In the genomic region with DNA sequence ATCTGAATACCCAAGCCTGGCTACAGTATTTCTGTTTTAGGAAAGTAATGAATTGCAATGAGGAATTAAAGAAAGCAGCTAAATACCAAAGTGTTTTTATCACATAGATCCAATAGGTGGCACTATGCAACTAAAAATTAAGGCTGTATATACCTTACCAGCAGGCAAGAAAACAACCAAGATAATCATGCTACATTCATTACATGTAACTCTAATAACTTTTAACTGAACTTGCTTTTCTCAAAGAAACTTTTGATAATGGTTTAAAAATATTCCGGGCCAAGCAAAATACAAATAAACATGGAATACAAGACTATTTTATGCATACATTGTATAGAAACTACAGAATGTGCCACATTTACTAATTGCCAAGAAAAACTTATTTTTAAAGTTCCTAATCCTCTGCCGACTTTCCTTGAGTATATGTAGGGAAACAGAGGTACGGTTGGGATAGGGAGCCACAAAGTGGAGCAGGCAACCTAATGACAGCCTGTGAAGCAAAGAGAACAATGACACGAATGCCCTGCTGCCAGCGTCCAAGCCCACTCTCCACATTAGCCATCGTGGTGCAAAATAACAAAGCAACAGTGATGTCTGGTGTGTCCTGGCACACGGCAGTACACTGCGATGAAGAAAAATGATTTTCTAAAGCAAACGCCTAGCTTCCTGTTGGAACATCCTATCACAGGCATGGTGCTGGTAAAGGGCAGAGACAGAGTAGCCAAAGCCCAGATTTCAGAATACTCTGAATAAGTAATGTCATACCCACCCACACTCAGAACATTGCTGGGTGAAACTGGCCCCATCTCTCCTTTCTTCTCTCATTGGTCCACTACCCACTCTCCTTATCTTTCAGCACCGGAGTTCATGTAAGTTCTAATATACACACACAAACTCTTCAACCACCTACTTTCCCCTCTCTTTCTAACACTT, we compare ENCODE assay signal across 8 cellular contexts.
DNase-seq lines count a peak whose midpoint lies in the region; ATAC-seq and TF ChIP-seq lines count a peak whose summit lies in the region.
"Had no signal": no experiment of that assay in that cellular context is flagged by ENCODE, and none has a peak within 500 bp of the region (broad histone marks: within the 10 kb centered on the region; RNA-seq: fewer than 3 reads in every experiment).

No MANE protein-coding gene starts in this region.

- H3K36me3 Mint-ChIP-seq in activated CD8-positive, alpha-beta T cell treated with anti-CD3 and anti-CD28 coated beads, Interleukin-2, amount 10 ng/mL, durations not matched to agents 7 days and 5 days (ENCODE audit: low read depth), result peaks cover 2% of the 10 kb centered on the region

- no peak overlapping the region for H3K9ac ChIP-seq in HCT116 (ENCODE audit: low read length)

- H3K27ac Mint-ChIP-seq in activated CD8-positive, alpha-beta T cell treated with anti-CD3 and anti-CD28 coated beads, Interleukin-2, amount 10 ng/mL, durations not matched to agents 7 days and 5 days, result no peak overlapping the region
- H3K27ac Mint-ChIP-seq: activated naive CD4-positive, alpha-beta T cell treated with anti-CD3 and anti-CD28 coated beads, Interleukin-2, amount 50 U/mL, for 24 hours had no signal

- peak; percentile 82 for TF ChIP-seq RAD21 in HCT116 (IDR thresholded peaks at IDR 0.05; ENCODE audit: low read depth)

- H3K4me1 ChIP-seq in HCT116 (ENCODE audit: control insufficient read depth in 1 of 2, insufficient read depth in 2 of 2, low read length in 2 of 2), result peaks cover 2 to 8% of the 10 kb centered on the region in 2 experiments; a peak in 3 of 4 replicates

- no peak overlapping the region for H3K4me3 Mint-ChIP-seq in activated CD8-positive, alpha-beta T cell treated with anti-CD3 and anti-CD28 coated beads, Interleukin-2, amount 10 ng/mL, durations not matched to agents 7 days and 5 days
- H3K4me3 Mint-ChIP-seq: activated naive CD4-positive, alpha-beta T cell treated with anti-CD3 and anti-CD28 coated beads, Interleukin-2, amount 50 U/mL, for 24 hours had no signal

- H3K27ac ChIP-seq in HCT116 (ENCODE audit: low read depth, low read length), result no peak overlapping the region

- H3K9me3 Mint-ChIP-seq in activated CD8-positive, alpha-beta T cell treated with anti-CD3 and anti-CD28 coated beads, Interleukin-2, amount 10 ng/mL, durations not matched to agents 7 days and 5 days (ENCODE audit: insufficient read depth), result no peaks in the 10 kb centered on the region
- H3K9me3 Mint-ChIP-seq: activated naive CD4-positive, alpha-beta T cell treated with anti-CD3 and anti-CD28 coated beads, Interleukin-2, amount 50 U/mL, for 24 hours had no signal

- no peaks in the 10 kb centered on the region for H3K27me3 ChIP-seq in HCT116 (ENCODE audit: insufficient read depth, low read length)

- H3K4me3 ChIP-seq in GM12865 (ENCODE audit: low read depth, low read length), result no peak overlapping the region
- H3K4me3 ChIP-seq in HCT116 (replicated peaks in 1 of 2; ENCODE audit: low read depth in 1 of 2, low read length in 2 of 2), result no peak overlapping the region

- no peaks in the 10 kb centered on the region for H3K9me2 ChIP-seq in HCT116 (ENCODE audit: insufficient read depth)

- H3K79me2 ChIP-seq in HCT116 (ENCODE audit: insufficient read depth, low read length), result no peaks in the 10 kb centered on the region

- TF ChIP-seq POLR2A in HCT116 (IDR thresholded peaks at IDR 0.05; ENCODE audit: borderline replicate concordance, extremely low read depth, insufficient read depth, insufficient read length), result no peak

- POLR2A ChIA-PET in HCT116 (lab: Charles Lee), result interaction anchor here (1.0 kb wide), 1 partner anchor 116 kb away, joined by 4 read pairs; a partner anchor contains a TSS
- POLR2A ChIA-PET in activated CD8-positive, alpha-beta T cell treated with anti-CD3 and anti-CD28 coated beads, Interleukin-2, amount 10 ng/mL, durations not matched to agents 7 days and 5 days (lab: Charles Lee), result no interaction called here

- H2AFZ ChIP-seq in HCT116 (ENCODE audit: low read depth, low read length, poor library complexity, severe bottlenecking), result no peak overlapping the region

- DNase-seq in GM12865 (ENCODE audit: low read depth) (peak; percentile 45), HCT116 (ENCODE audit: low read depth, low spot score) (peak; percentile 34), NCI-H1092 (lab: John Stamatoyannopoulos, UW) (peak; percentile 26), left cardiac atrium (no peak), sciatic nerve (ENCODE audit: low spot score) (no peak), GM19238 (ENCODE audit: insufficient read length, low spot score) (no peak)
- no peak for DNase-seq in activated CD8-positive, alpha-beta T cell treated with anti-CD3 and anti-CD28 coated beads, Interleukin-2, amount 10 ng/mL, durations not matched to agents 7 days and 5 days

- CTCF ChIA-PET in HCT116 (lab: Charles Lee), result interaction anchor here (0.8 to 2.0 kb wide), 12 partner anchors 10 to 197 kb away, joined by 3 to 16 read pairs (median 6); a partner anchor contains a TSS
- CTCF ChIA-PET in activated CD8-positive, alpha-beta T cell treated with anti-CD3 and anti-CD28 coated beads, Interleukin-2, amount 10 ng/mL, durations not matched to agents 7 days and 5 days (lab: Charles Lee), result interaction anchor here (0.6 to 3.1 kb wide), 32 partner anchors 10 to 793 kb away, joined by 3 to 25 read pairs (median 4); a partner anchor contains a TSS

- no peaks in the 10 kb centered on the region for H3K9me3 ChIP-seq in HCT116 (ENCODE audit: control insufficient read depth in 1 of 2, insufficient read depth in 1 of 2, low read depth in 1 of 2, low read length in 2 of 2)

- H4K20me1 ChIP-seq in HCT116 (ENCODE audit: insufficient read depth), result no peaks in the 10 kb centered on the region

- no peaks in the 10 kb centered on the region for H3K36me3 ChIP-seq in HCT116 (ENCODE audit: control insufficient read depth in 1 of 2, insufficient read depth in 2 of 2, low read length in 2 of 2)

- no peaks in the 10 kb centered on the region for H3K27me3 Mint-ChIP-seq in activated CD8-positive, alpha-beta T cell treated with anti-CD3 and anti-CD28 coated beads, Interleukin-2, amount 10 ng/mL, durations not matched to agents 7 days and 5 days (ENCODE audit: low read depth)
- H3K27me3 Mint-ChIP-seq: activated naive CD4-positive, alpha-beta T cell treated with anti-CD3 and anti-CD28 coated beads, Interleukin-2, amount 50 U/mL, for 24 hours had no signal

- TF ChIP-seq CTCF in GM12865 (IDR thresholded peaks at IDR 0.05; ENCODE audit: insufficient read depth, low read depth, low read length, missing control alignments), result peak; percentile 35
- peak; percentile 40 to 73 (median 70); a peak in 4 of 6 replicates for TF ChIP-seq CTCF in HCT116 (IDR thresholded peaks at IDR 0.05 in 2 of 3, conservative IDR thresholded peaks at IDR 0.05 in 1 of 3; ENCODE audit: borderline replicate concordance in 1 of 3, insufficient read depth in 1 of 3, low read depth in 2 of 3, low read length in 2 of 3)

- ATAC-seq in HCT116 (peak; percentile 78), left cardiac atrium (peak; percentile 80 to 82), sciatic nerve (peak; percentile 85)
- ATAC-seq in activated CD8-positive, alpha-beta T cell treated with anti-CD3 and anti-CD28 coated beads, Interleukin-2, amount 10 ng/mL, durations not matched to agents 7 days and 5 days, result peak; percentile 76

- no TSS peak for BruUV-seq in HCT116 (replicated peaks; lab: Mats Ljungman, UMichigan)

- intact Hi-C loops in HCT116 (cut with micrococcal nuclease) (loop anchor here (1.0 kb wide), 3 partner anchors 118 to 197 kb away; no protein-coding TSS in a partner anchor), left cardiac atrium (cut with DNase I) (loop anchor here (2.0 to 10.0 kb wide), 4 partner anchors 112 to 200 kb away; a partner anchor contains a TSS), sciatic nerve (cut with DNase I) (loop anchor here (10.0 kb wide), 1 partner anchor 112 kb away; a partner anchor contains a TSS)

- no peak overlapping the region for H3K4me2 ChIP-seq in HCT116 (ENCODE audit: low read length)

- H3K4me1 Mint-ChIP-seq in activated CD8-positive, alpha-beta T cell treated with anti-CD3 and anti-CD28 coated beads, Interleukin-2, amount 10 ng/mL, durations not matched to agents 7 days and 5 days (ENCODE audit: low read depth), result no peaks in the 10 kb centered on the region
- H3K4me1 Mint-ChIP-seq: activated naive CD4-positive, alpha-beta T cell treated with anti-CD3 and anti-CD28 coated beads, Interleukin-2, amount 50 U/mL, for 24 hours had no signal

- RAD21 ChIA-PET in HCT116 (lab: Charles Lee; ENCODE audit: low non-redundant PET in 1 of 2, low total read pairs in 2 of 2, uncharacterized antibody in 2 of 2, unreplicated experiment in 2 of 2), result interaction anchor here (0.6 to 1.0 kb wide), 5 partner anchors 16 to 119 kb away, joined by 3 read pairs; no protein-coding TSS in a partner anchor

TF ChIP-seq in HCT116, 20 proteins besides CTCF, POLR2A, EP300 and RAD21 (continues in another document):
- no peak for TF ChIP-seq EZH2phosphoT487 (IDR thresholded peaks at IDR 0.05; ENCODE audit: borderline replicate concordance)
- TF ChIP-seq CBX3 (IDR thresholded peaks at IDR 0.05; ENCODE audit: low read depth), result no peak
- no peak for TF ChIP-seq ZNF274 (IDR thresholded peaks at IDR 0.05; ENCODE audit: low read depth, low read length)
- TF ChIP-seq, protein P1, sequence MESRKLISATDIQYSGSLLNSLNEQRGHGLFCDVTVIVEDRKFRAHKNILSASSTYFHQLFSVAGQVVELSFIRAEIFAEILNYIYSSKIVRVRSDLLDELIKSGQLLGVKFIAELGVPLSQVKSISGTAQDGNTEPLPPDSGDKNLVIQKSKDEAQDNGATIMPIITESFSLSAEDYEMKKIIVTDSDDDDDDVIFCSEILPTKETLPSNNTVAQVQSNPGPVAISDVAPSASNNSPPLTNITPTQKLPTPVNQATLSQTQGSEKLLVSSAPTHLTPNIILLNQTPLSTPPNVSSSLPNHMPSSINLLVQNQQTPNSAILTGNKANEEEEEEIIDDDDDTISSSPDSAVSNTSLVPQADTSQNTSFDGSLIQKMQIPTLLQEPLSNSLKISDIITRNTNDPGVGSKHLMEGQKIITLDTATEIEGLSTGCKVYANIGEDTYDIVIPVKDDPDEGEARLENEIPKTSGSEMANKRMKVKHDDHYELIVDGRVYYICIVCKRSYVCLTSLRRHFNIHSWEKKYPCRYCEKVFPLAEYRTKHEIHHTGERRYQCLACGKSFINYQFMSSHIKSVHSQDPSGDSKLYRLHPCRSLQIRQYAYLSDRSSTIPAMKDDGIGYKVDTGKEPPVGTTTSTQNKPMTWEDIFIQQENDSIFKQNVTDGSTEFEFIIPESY (IDR thresholded peaks at IDR 0.05; ENCODE audit: extremely low read depth, insufficient replicate concordance, low read length), result no peak
- TF ChIP-seq EZH2 (IDR thresholded peaks at IDR 0.05), result no peak
- TF ChIP-seq POLR2AphosphoS5 (IDR thresholded peaks at IDR 0.05; ENCODE audit: low read depth, low read length), result no peak
- no peak for TF ChIP-seq SP1 (IDR thresholded peaks at IDR 0.05; ENCODE audit: low read depth)
- no peak for TF ChIP-seq FOSL1 (IDR thresholded peaks at IDR 0.05; ENCODE audit: low read depth)
- no peak for TF ChIP-seq YY1 (IDR thresholded peaks at IDR 0.05; ENCODE audit: extremely low read depth, insufficient replicate concordance, low read depth, low read length)
- TF ChIP-seq TCF7L2 (IDR thresholded peaks at IDR 0.05; ENCODE audit: borderline replicate concordance, extremely low read depth, insufficient read depth, insufficient read length), result no peak
- TF ChIP-seq EGR1 (IDR thresholded peaks at IDR 0.05; ENCODE audit: low read depth), result no peak

Comparison
In these comparisons a context has a peak if more than half of its experiments do, and no peak if none do; other contexts are left out.
1. DNase-seq: peak in GM12865 (single experiment), HCT116 (single experiment) and NCI-H1092 (single experiment); none in activated CD8-positive, alpha-beta T cell treated with anti-CD3 and anti-CD28 coated beads, Interleukin-2, amount 10 ng/mL, durations not matched to agents 7 days and 5 days (single experiment), left cardiac atrium (single experiment), sciatic nerve (single experiment) and GM19238 (single experiment).
2. Peak in every context shown above with its lines, with median percentiles within 50 percentile points of each other: ATAC-seq.